11 cellular contexts compared by ENCODE assay signal in the genomic region with DNA sequence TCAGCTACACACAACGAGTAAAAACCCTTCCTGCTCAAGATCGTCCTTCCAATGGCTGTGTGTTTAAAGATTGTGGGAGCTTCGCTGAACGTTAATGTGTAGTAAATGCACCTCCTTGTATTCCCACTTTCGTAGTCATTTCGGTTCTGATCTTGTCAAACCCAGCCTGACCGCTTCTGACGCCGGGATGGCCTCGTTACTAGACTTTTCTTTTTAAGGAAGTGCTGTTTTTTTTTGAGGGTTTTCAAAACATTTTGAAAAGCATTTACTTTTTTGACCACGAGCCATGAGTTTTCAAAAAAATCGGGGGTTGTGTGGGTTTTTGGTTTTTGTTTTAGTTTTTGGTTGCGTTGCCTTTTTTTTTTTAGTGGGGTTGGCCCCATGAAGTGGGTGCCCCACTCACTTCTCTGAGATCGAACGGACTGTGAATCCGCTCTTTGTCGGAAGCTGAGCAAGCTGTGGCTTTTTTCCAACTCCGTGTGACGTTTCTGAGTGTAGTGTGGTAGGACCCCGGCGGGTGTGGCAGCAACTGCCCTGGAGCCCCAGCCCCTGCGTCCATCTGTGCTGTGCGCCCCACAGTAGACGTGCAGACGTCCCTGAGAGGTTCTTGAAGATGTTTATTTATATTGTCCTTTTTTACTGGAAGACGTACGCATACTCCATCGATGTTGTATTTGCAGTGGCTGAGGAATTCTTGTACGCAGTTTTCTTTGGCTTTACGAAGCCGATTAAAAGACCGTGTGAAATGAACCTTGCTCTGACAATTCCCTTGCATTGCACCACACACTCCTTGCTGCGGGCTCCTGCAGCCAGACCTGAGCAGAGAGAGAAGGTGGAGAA. TPM values are rescaled to one million over a fixed set of nuclear protein-coding genes. Genes with fewer than 3 reads are reported as not detected.
DNase-seq lines count a peak whose midpoint lies in the region; ATAC-seq and TF ChIP-seq lines count a peak whose summit lies in the region.
"Had no signal": no experiment of that assay in that cellular context is flagged by ENCODE, and none has a peak within 500 bp of the region (broad histone marks: within the 10 kb centered on the region; RNA-seq: fewer than 3 reads in every experiment).

No MANE protein-coding gene starts in this region.

- no peak for TF ChIP-seq CTCF in Caco-2 (IDR thresholded peaks at IDR 0.05; ENCODE audit: insufficient read depth in 1 of 2, low read depth in 1 of 2, low read length in 1 of 2, severe bottlenecking in 1 of 2, unreplicated experiment in 1 of 2)
- no peak for TF ChIP-seq CTCF in Panc1 (IDR thresholded peaks at IDR 0.05)
- TF ChIP-seq CTCF in osteocyte (IDR thresholded peaks at IDR 0.05) = no peak

- no peaks in the 10 kb centered on the region for H3K27me3 ChIP-seq in Caco-2 (replicated peaks; ENCODE audit: control insufficient read depth, insufficient read depth, low read length)
- no peaks in the 10 kb centered on the region for H3K27me3 ChIP-seq in Panc1 (ENCODE audit: control insufficient read depth, insufficient read depth, low read length)
- no peaks in the 10 kb centered on the region for H3K27me3 ChIP-seq in endocrine pancreas (ENCODE audit: control insufficient read depth, insufficient read depth, low read length)

- intact Hi-C loops in Caco-2 (cut with micrococcal nuclease; ENCODE audit: unreplicated experiment) = no loop called here
- intact Hi-C loops in Panc1 (cut with micrococcal nuclease; ENCODE audit: unreplicated experiment) = loop anchor here (10.0 kb wide), 1 partner anchor 102 kb away; no protein-coding TSS in a partner anchor

- H3K27me3 Mint-ChIP-seq in Caco-2 (ENCODE audit: insufficient read depth, unreplicated experiment) (no peaks in the 10 kb centered on the region), osteocyte (ENCODE audit: unreplicated experiment) (no peaks in the 10 kb centered on the region)

- BruUV-seq in Caco-2 (replicated peaks; lab: Mats Ljungman, UMichigan) (TSS peak; percentile 4), Panc1 (replicated peaks; lab: Mats Ljungman, UMichigan) (no TSS peak)

- in situ Hi-C loops in Panc1 (cut with HindIII; ENCODE audit: low pct_unique_long_range_greater_than_20kb, low sequenced_read_pairs) = no loop called here

- H3K4me3 Mint-ChIP-seq in Caco-2 (ENCODE audit: unreplicated experiment) (peak overlapping the region; percentile 33), osteocyte (ENCODE audit: unreplicated experiment) (no peak overlapping the region)

- peak overlapping the region; percentile 69 for H3K27ac ChIP-seq in Panc1 (ENCODE audit: low read length)

- no peak for ATAC-seq in Panc1
- ATAC-seq in HG02763 (IDR thresholded peaks at IDR 0.05; ENCODE audit: unreplicated experiment) = no peak

- H3K27ac Mint-ChIP-seq in Caco-2 (ENCODE audit: unreplicated experiment) = peak overlapping the region; percentile 91
- H3K27ac Mint-ChIP-seq in osteocyte (ENCODE audit: unreplicated experiment) = peak overlapping the region; percentile 63

- POLR2A ChIA-PET in Caco-2 (lab: Charles Lee) = no interaction called here
- POLR2A ChIA-PET in Panc1 (lab: Charles Lee) = interaction anchor here (0.6 kb wide), 1 partner anchor 133 kb away, joined by 5 read pairs; no protein-coding TSS in a partner anchor

- H3K9me3 ChIP-seq in Caco-2 (no peaks in the 10 kb centered on the region), Panc1 (ENCODE audit: control insufficient read depth, insufficient read depth, low read depth, low read length) (no peaks in the 10 kb centered on the region), endocrine pancreas (ENCODE audit: control insufficient read depth, low read length) (no peaks in the 10 kb centered on the region)

- peaks cover 83% of the 10 kb centered on the region for H3K36me3 Mint-ChIP-seq in Caco-2 (ENCODE audit: insufficient read depth, unreplicated experiment)
- H3K36me3 Mint-ChIP-seq in osteocyte (ENCODE audit: unreplicated experiment) = peaks cover 32% of the 10 kb centered on the region

- CTCF ChIA-PET in Caco-2 (lab: Charles Lee) = interaction anchor here (0.9 to 1.4 kb wide), 2 partner anchors 29 to 69 kb away, joined by 3 to 11 read pairs; no protein-coding TSS in a partner anchor
- CTCF ChIA-PET in Panc1 (lab: Charles Lee) = no interaction called here

- H3K4me3 ChIP-seq in Caco-2 (ENCODE audit: low read depth, low read length) (no peak overlapping the region), Panc1 (ENCODE audit: low read depth in 2 of 2, low read length in 2 of 2) (no peak overlapping the region), endocrine pancreas (ENCODE audit: control insufficient read depth, insufficient read depth, low read length) (no peak overlapping the region)

- H3K9me3 Mint-ChIP-seq in Caco-2 (ENCODE audit: unreplicated experiment) (no peaks in the 10 kb centered on the region), osteocyte (ENCODE audit: unreplicated experiment) (no peaks in the 10 kb centered on the region)

- H3K36me3 ChIP-seq in Caco-2 (ENCODE audit: control insufficient read depth, insufficient read depth, low read length) = peaks cover 2% of the 10 kb centered on the region; the same call in 1 of the 2 replicates
- H3K36me3 ChIP-seq in Panc1 (ENCODE audit: control insufficient read depth, insufficient read depth, low read length) = no peaks in the 10 kb centered on the region; the same call in 1 of the 2 replicates
- H3K36me3 ChIP-seq in endocrine pancreas (ENCODE audit: control insufficient read depth, insufficient read depth, low read length) = no peaks in the 10 kb centered on the region

- H3K4me1 Mint-ChIP-seq in Caco-2 (ENCODE audit: low read depth, unreplicated experiment) (peaks cover 22% of the 10 kb centered on the region), osteocyte (ENCODE audit: unreplicated experiment) (peaks cover 60% of the 10 kb centered on the region)

- no peak for DNase-seq in Caco-2
- DNase-seq in Panc1 (ENCODE audit: low read depth, low spot score) = no peak
- DNase-seq in osteocyte (ENCODE audit: extremely low spot score, unreplicated experiment) = no peak
- DNase-seq in NCI-H748 treated with DMSO at 0.1 percent for 48 hours (lab: John Stamatoyannopoulos, UW) = no peak
- no peak for DNase-seq in NCI-H187 treated with DMSO at 0.1 percent for 48 hours (lab: John Stamatoyannopoulos, UW)
- DNase-seq in stimulated activated CD8-positive, alpha-beta memory T cell treated with anti-CD3 and anti-CD28 coated beads, Interleukin-4, amount 100 ng/mL, for 48 hours = no peak
- DNase-seq: Karpas-422 had no signal

- peaks cover 33% of the 10 kb centered on the region for H3K4me1 ChIP-seq in Caco-2
- peaks cover 35% of the 10 kb centered on the region for H3K4me1 ChIP-seq in Panc1 (ENCODE audit: control insufficient read depth, insufficient read depth, low read length)
- H3K4me1 ChIP-seq in endocrine pancreas (ENCODE audit: control insufficient read depth, insufficient read depth, low read length) = no peaks in the 10 kb centered on the region

- H3K9ac ChIP-seq in endocrine pancreas (ENCODE audit: control insufficient read depth, insufficient read depth, low read length) = peak overlapping the region; percentile 48

RNA-seq across cellular contexts. Expression of a gene that starts 2.7 kb away (rescaled TPM):
- total RNA-seq in Caco-2 (2022) (51.0 and 56.3 TPM in 2 replicates), Panc1 (2021; ENCODE audit: unreplicated experiment) (133 TPM), osteocyte (35.3 and 35.8 TPM in 2 replicates)
- 204 TPM for polyA plus RNA-seq in Panc1 (2012; ENCODE audit: insufficient read length)

RNA-seq across cellular contexts. Expression of a gene that starts 3.5 kb away (rescaled TPM):
- 289 and 331 TPM in 2 replicates for total RNA-seq in Caco-2 (2022)
- total RNA-seq in Panc1 (2021; ENCODE audit: unreplicated experiment) = 66.6 TPM
- polyA plus RNA-seq in Panc1 (2012; ENCODE audit: insufficient read length) = 101 TPM
- 401 and 408 TPM in 2 replicates for total RNA-seq in osteocyte

RNA-seq across cellular contexts. Expression of a gene that starts 13.0 kb away (rescaled TPM):
- 18.6 and 20.6 TPM in 2 replicates for total RNA-seq in Caco-2 (2022)
- total RNA-seq in Panc1 (2021; ENCODE audit: unreplicated experiment) = 7.8 TPM
- polyA plus RNA-seq in Panc1 (2012; ENCODE audit: insufficient read length) = 5.9 TPM
- total RNA-seq in osteocyte = 3.8 and 4.2 TPM in 2 replicates
- total RNA-seq: bronchial epithelial cell, lung microvascular endothelial cell had no signal

RNA-seq across cellular contexts. Expression of a gene that starts 24.3 kb away (rescaled TPM):
- 125 and 128 TPM in 2 replicates for total RNA-seq in Caco-2 (2022)
- total RNA-seq in Panc1 (2021; ENCODE audit: unreplicated experiment) = 118 TPM
- 76.9 TPM for polyA plus RNA-seq in Panc1 (2012; ENCODE audit: insufficient read length)
- total RNA-seq in osteocyte = 98.1 and 103 TPM in 2 replicates

RNA-seq across cellular contexts. Expression of a gene that starts 31.1 kb away (rescaled TPM):
- total RNA-seq in Caco-2 (2022) = 126 and 140 TPM in 2 replicates
- 218 TPM for total RNA-seq in Panc1 (2021; ENCODE audit: unreplicated experiment)
- polyA plus RNA-seq in Panc1 (2012; ENCODE audit: insufficient read length) = 365 TPM
- total RNA-seq in osteocyte = 167 and 172 TPM in 2 replicates
